10 cellular contexts compared by ENCODE assay signal in genomic region chr12:15701721-15702156, GRCh38.
DNase-seq lines count a peak whose midpoint lies in the region; ATAC-seq and TF ChIP-seq lines count a peak whose summit lies in the region.
"Had no signal": no experiment of that assay in that cellular context is flagged by ENCODE, and none has a peak within 500 bp of the region (broad histone marks: within the 10 kb centered on the region; RNA-seq: fewer than 3 reads in every experiment).

No MANE protein-coding gene starts in this region.

- H3K4me3 ChIP-seq in HCT116 (replicated peaks in 1 of 2; ENCODE audit: low read depth in 1 of 2, low read length in 2 of 2) = peak overlapping the region in 1 of 2 experiments; percentile 32; a peak in 1 of 4 replicates
- peak overlapping the region; percentile 69 for H3K4me3 ChIP-seq in adipocyte (ENCODE audit: low read length)
- H3K4me3 ChIP-seq in left ventricle myocardium inferior = peak overlapping the region; percentile 4

- no peaks in the 10 kb centered on the region for H4K20me1 ChIP-seq in HCT116 (ENCODE audit: insufficient read depth)

- peak; percentile 21 for ATAC-seq in HCT116
- ATAC-seq in stimulated activated naive CD8-positive, alpha-beta T cell treated with anti-CD3 and anti-CD28 coated beads, Interleukin-15, Interleukin-2, amounts not matched to agents 100 U/mL and 50 U/mL, for 24 hours = peak; percentile 28
- ATAC-seq in HG03460 (IDR thresholded peaks at IDR 0.05; ENCODE audit: unreplicated experiment) = no peak

- POLR2A ChIA-PET in HCT116 (lab: Charles Lee) = no interaction called here

- no peak for TF ChIP-seq RAD21 in HCT116 (IDR thresholded peaks at IDR 0.05; ENCODE audit: low read depth)

- H3K9me2 ChIP-seq in HCT116 (ENCODE audit: insufficient read depth) = no peaks in the 10 kb centered on the region; the same call in 1 of the 2 replicates

- H3K27me3 ChIP-seq in HCT116 (ENCODE audit: insufficient read depth, low read length) (no peaks in the 10 kb centered on the region), adipocyte (replicated peaks; ENCODE audit: control insufficient read depth, insufficient read depth, low read length) (no peaks in the 10 kb centered on the region), left ventricle myocardium inferior (ENCODE audit: low read depth) (no peaks in the 10 kb centered on the region)

- CTCF ChIA-PET in HCT116 (lab: Charles Lee) = no interaction called here

- RAD21 ChIA-PET in HCT116 (lab: Charles Lee; ENCODE audit: low non-redundant PET in 1 of 2, low total read pairs in 2 of 2, uncharacterized antibody in 2 of 2, unreplicated experiment in 2 of 2) = no interaction called here

- no peaks in the 10 kb centered on the region for H3K36me3 ChIP-seq in HCT116 (ENCODE audit: control insufficient read depth in 1 of 2, insufficient read depth in 2 of 2, low read length in 2 of 2)
- H3K36me3 ChIP-seq in adipocyte (ENCODE audit: control insufficient read depth, insufficient read depth, low read length, severe bottlenecking) = no peaks in the 10 kb centered on the region
- H3K36me3 ChIP-seq in left ventricle myocardium inferior = no peaks in the 10 kb centered on the region

- BruUV-seq in HCT116 (replicated peaks; lab: Mats Ljungman, UMichigan) = no TSS peak

- H3K27ac ChIP-seq in HCT116 (ENCODE audit: low read depth, low read length) (peak overlapping the region; percentile 96), left ventricle myocardium inferior (replicated peaks) (peak overlapping the region; percentile 81)
- H3K27ac ChIP-seq: RWPE1 had no signal

- H2AFZ ChIP-seq in HCT116 (ENCODE audit: low read depth, low read length, poor library complexity, severe bottlenecking) = no peak overlapping the region

- no peak for TF ChIP-seq POLR2A in HCT116 (IDR thresholded peaks at IDR 0.05; ENCODE audit: borderline replicate concordance, extremely low read depth, insufficient read depth, insufficient read length)

- H3K79me2 ChIP-seq in HCT116 (ENCODE audit: insufficient read depth, low read length) = peaks cover 74% of the 10 kb centered on the region

- H3K4me1 ChIP-seq in HCT116 (ENCODE audit: control insufficient read depth in 1 of 2, insufficient read depth in 2 of 2, low read length in 2 of 2) (peaks cover 84 to 99% of the 10 kb centered on the region in 2 experiments), adipocyte (ENCODE audit: control insufficient read depth, insufficient read depth, low read length) (peaks cover 82% of the 10 kb centered on the region), left ventricle myocardium inferior (peaks cover 75% of the 10 kb centered on the region)

- H3K9ac ChIP-seq in HCT116 (ENCODE audit: low read length) = peak overlapping the region; percentile 61
- peak overlapping the region; percentile 78 for H3K9ac ChIP-seq in adipocyte (ENCODE audit: low read length)

- TF ChIP-seq CTCF in HCT116 (IDR thresholded peaks at IDR 0.05 in 2 of 3, conservative IDR thresholded peaks at IDR 0.05 in 1 of 3; ENCODE audit: borderline replicate concordance in 1 of 3, insufficient read depth in 1 of 3, low read depth in 2 of 3, low read length in 2 of 3) (no peak), left ventricle myocardium inferior (IDR thresholded peaks at IDR 0.05; ENCODE audit: borderline replicate concordance) (no peak)

- H3K9me3 ChIP-seq in HCT116 (ENCODE audit: control insufficient read depth in 1 of 2, insufficient read depth in 1 of 2, low read depth in 1 of 2, low read length in 2 of 2) = no peaks in the 10 kb centered on the region
- H3K9me3 ChIP-seq in adipocyte (ENCODE audit: control insufficient read depth, low read length) = no peaks in the 10 kb centered on the region
- H3K9me3 ChIP-seq in left ventricle myocardium inferior (replicated peaks) = no peaks in the 10 kb centered on the region

- DNase-seq in HCT116 (ENCODE audit: low read depth, low spot score) = no peak
- peak; percentile 73 for DNase-seq in adipocyte (ENCODE audit: low read depth)
- no peak for DNase-seq in left ventricle myocardium inferior
- no peak for DNase-seq in stimulated activated naive CD8-positive, alpha-beta T cell treated with anti-CD3 and anti-CD28 coated beads, Interleukin-15, Interleukin-2, amounts not matched to agents 100 U/mL and 50 U/mL, for 24 hours
- no peak for DNase-seq in NCI-H446 (lab: John Stamatoyannopoulos, UW)
- DNase-seq in NCI-H748 (lab: John Stamatoyannopoulos, UW; ENCODE audit: unreplicated experiment) = no peak
- DNase-seq in NCI-H82 (lab: John Stamatoyannopoulos, UW) = no peak
- DNase-seq: activated naive CD8-positive, alpha-beta T cell treated with anti-CD3 and anti-CD28 coated beads, Interleukin-2, amount 10 ng/mL, durations not matched to agents 7 days and 5 days had no signal

- intact Hi-C loops in HCT116 (cut with micrococcal nuclease) = no loop called here
- intact Hi-C loops in left ventricle myocardium inferior (cut with micrococcal nuclease) = no loop called here

- peak overlapping the region; percentile 73 for H3K4me2 ChIP-seq in HCT116 (ENCODE audit: low read length)

TF ChIP-seq in HCT116, 20 proteins besides CTCF, POLR2A, EP300 and RAD21 (continues in another document):
- TF ChIP-seq REST (IDR thresholded peaks at IDR 0.05; ENCODE audit: low read depth) (no peak), CBX3 (IDR thresholded peaks at IDR 0.05; ENCODE audit: low read depth) (no peak), JUND (IDR thresholded peaks at IDR 0.05) (peak; percentile 41; the same call in 1 of the 2 replicates), MAX (IDR thresholded peaks at IDR 0.05) (no peak), POLR2AphosphoS5 (IDR thresholded peaks at IDR 0.05; ENCODE audit: low read depth, low read length) (no peak), TCF7L2 (IDR thresholded peaks at IDR 0.05; ENCODE audit: borderline replicate concordance, extremely low read depth, insufficient read depth, insufficient read length) (no peak), ZNF274 (IDR thresholded peaks at IDR 0.05; ENCODE audit: low read depth, low read length) (no peak), FOSL1 (IDR thresholded peaks at IDR 0.05; ENCODE audit: low read depth) (peak; percentile 29; the same call in 1 of the 2 replicates), ZFX (IDR thresholded peaks at IDR 0.05) (no peak), ATF3 (IDR thresholded peaks at IDR 0.05) (no peak), EGR1 (IDR thresholded peaks at IDR 0.05; ENCODE audit: low read depth) (no peak), CEBPB (IDR thresholded peaks at IDR 0.05; ENCODE audit: low read depth) (peak; percentile 71), YY1 (IDR thresholded peaks at IDR 0.05; ENCODE audit: extremely low read depth, insufficient replicate concordance, low read depth, low read length) (no peak), ELF1 (IDR thresholded peaks at IDR 0.05; ENCODE audit: borderline replicate concordance, low read depth) (no peak), SRF (IDR thresholded peaks at IDR 0.05; ENCODE audit: low read depth) (no peak), ZBTB33 (IDR thresholded peaks at IDR 0.05; ENCODE audit: extremely low read depth, insufficient replicate concordance, low read length) (no peak), SIN3A (IDR thresholded peaks at IDR 0.05; ENCODE audit: low read depth) (no peak; the same call in 1 of the 2 replicates), SP1 (IDR thresholded peaks at IDR 0.05; ENCODE audit: low read depth) (peak; percentile 59; the same call in 1 of the 2 replicates), EZH2 (IDR thresholded peaks at IDR 0.05) (no peak)
